19 cellular contexts compared by ENCODE assay signal in the genomic region with DNA sequence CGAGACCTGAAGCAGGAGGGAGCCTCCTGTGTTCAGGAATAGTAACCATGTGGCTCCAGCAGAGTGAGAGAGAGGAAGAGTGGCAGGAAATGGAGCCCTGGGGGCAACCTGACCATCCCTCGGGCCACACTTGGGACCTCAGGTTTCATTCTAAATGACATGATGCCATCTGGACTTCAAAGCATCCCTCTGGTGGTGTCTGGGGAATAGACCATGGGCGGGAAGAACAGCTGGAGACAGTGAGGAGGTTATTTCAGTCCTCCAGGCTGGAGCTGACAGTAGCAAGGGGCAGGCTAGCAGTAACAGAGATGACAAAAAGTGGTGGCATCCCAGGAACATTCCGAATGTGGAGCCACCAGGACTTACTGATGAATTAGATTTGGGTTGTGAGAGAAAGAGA.
"Had no signal": no experiment of that assay in that cellular context is flagged by ENCODE, and none has a peak within 500 bp of the region (broad histone marks: within the 10 kb centered on the region; RNA-seq: fewer than 3 reads in every experiment).

No MANE protein-coding gene starts in this region.

- H3K36me3 ChIP-seq: esophagus muscularis mucosa, gastrocnemius medialis, neural progenitor cell, pancreas, thyroid gland had no signal

- H3K4me3 Mint-ChIP-seq: natural killer cell treated with Interleukin-12 subunit alpha and Interleukin-12 subunit beta and Interleukin-15 and Interleukin-18, amount 100 ng/mL, for 72 hours; neural progenitor cell; type B pancreatic cell had no signal

- H3K27ac Mint-ChIP-seq: natural killer cell treated with Interleukin-12 subunit alpha and Interleukin-12 subunit beta and Interleukin-15 and Interleukin-18, amount 100 ng/mL, for 72 hours; neural progenitor cell; progenitor cell of endocrine pancreas; type B pancreatic cell had no signal

- H3K4me1 ChIP-seq: esophagus muscularis mucosa, gastrocnemius medialis, neural progenitor cell, pancreas, thyroid gland had no signal

- DNase-seq: effector memory CD4-positive, alpha-beta T cell; gastrocnemius medialis; islet precursor cell; mammary epithelial cell; mucosa of descending colon; nucleus accumbens; pancreas; right cardiac atrium; stimulated activated CD4-positive, alpha-beta T cell treated with anti-CD3 and anti-CD28 coated beads, Interleukin-2, amount 100 ng/mL, for 48 hours; stimulated activated naive CD4-positive, alpha-beta T cell treated with Interleukin-2 at 50 U/mL for 16 hours; thyroid gland had no signal

- H3K36me3 Mint-ChIP-seq: natural killer cell treated with Interleukin-12 subunit alpha and Interleukin-12 subunit beta and Interleukin-15 and Interleukin-18, amount 100 ng/mL, for 72 hours; neural progenitor cell; type B pancreatic cell had no signal

- H3K27me3 Mint-ChIP-seq: type B pancreatic cell had no signal

- H3K4me3 ChIP-seq: esophagus muscularis mucosa, gastrocnemius medialis, mucosa of descending colon, neural progenitor cell, pancreas, smooth muscle cell, thyroid gland had no signal

- H3K9me3 Mint-ChIP-seq: natural killer cell treated with Interleukin-12 subunit alpha and Interleukin-12 subunit beta and Interleukin-15 and Interleukin-18, amount 100 ng/mL, for 72 hours; neural progenitor cell had no signal

- H3K4me2 ChIP-seq: neural progenitor cell, smooth muscle cell had no signal

- H3K27me3 ChIP-seq: gastrocnemius medialis, neural progenitor cell, pancreas, thyroid gland had no signal

- H2AFZ ChIP-seq: neural progenitor cell had no signal

- H3K27ac ChIP-seq: epithelial cell of prostate, esophagus muscularis mucosa, gastrocnemius medialis, neural progenitor cell, pancreas, thyroid gland had no signal

- H3K9me3 ChIP-seq: esophagus muscularis mucosa, gastrocnemius medialis, mucosa of descending colon, pancreas, thyroid gland had no signal

- H3K9ac ChIP-seq: neural progenitor cell had no signal

- ATAC-seq: gastrocnemius medialis; left lobe of liver; mucosa of descending colon; natural killer cell treated with Interleukin-12 subunit alpha and Interleukin-12 subunit beta and Interleukin-15 and Interleukin-18, amount 100 ng/mL, for 72 hours; pancreas; right cardiac atrium had no signal

- H3K4me1 Mint-ChIP-seq: neural progenitor cell had no signal
